In genomic region chr1:61588736-61589381, GRCh38 we compare ENCODE assay signal across 8 cellular contexts.
DNase-seq lines count a peak whose midpoint lies in the region; ATAC-seq and TF ChIP-seq lines count a peak whose summit lies in the region.

No MANE protein-coding gene starts in this region.

- CTCF ChIA-PET in activated CD4-positive, alpha-beta memory T cell treated with anti-CD3 and anti-CD28 coated beads, Interleukin-2, amount 10 ng/mL, durations not matched to agents 7 days and 5 days (lab: Charles Lee) = interaction anchor here (0.6 to 3.7 kb wide), 28 partner anchors 8 to 1247 kb away, joined by 3 to 28 read pairs (median 4); no protein-coding TSS in a partner anchor

- no peaks in the 10 kb centered on the region for H3K4me1 Mint-ChIP-seq in activated CD4-positive, alpha-beta memory T cell treated with anti-CD3 and anti-CD28 coated beads, Interleukin-2, amount 10 ng/mL, durations not matched to agents 7 days and 5 days
- no peaks in the 10 kb centered on the region for H3K4me1 Mint-ChIP-seq in nephron progenitor cell

- H3K4me1 ChIP-seq in upper lobe of right lung = no peaks in the 10 kb centered on the region

- H3K27me3 ChIP-seq in upper lobe of right lung = no peaks in the 10 kb centered on the region

- H3K9me3 Mint-ChIP-seq in activated CD4-positive, alpha-beta memory T cell treated with anti-CD3 and anti-CD28 coated beads, Interleukin-2, amount 10 ng/mL, durations not matched to agents 7 days and 5 days = no peaks in the 10 kb centered on the region
- no peaks in the 10 kb centered on the region for H3K9me3 Mint-ChIP-seq in nephron progenitor cell

- H3K27ac ChIP-seq in upper lobe of right lung = no peak overlapping the region

- intact Hi-C loops in upper lobe of right lung (cut with DNase I) = no loop called here

- H3K36me3 Mint-ChIP-seq in activated CD4-positive, alpha-beta memory T cell treated with anti-CD3 and anti-CD28 coated beads, Interleukin-2, amount 10 ng/mL, durations not matched to agents 7 days and 5 days (ENCODE audit: low read depth) = no peaks in the 10 kb centered on the region
- no peaks in the 10 kb centered on the region for H3K36me3 Mint-ChIP-seq in nephron progenitor cell (ENCODE audit: low read depth)

- ATAC-seq in GM19463 (IDR thresholded peaks at IDR 0.05; ENCODE audit: unreplicated experiment) (peak; percentile 96), HG03571 (IDR thresholded peaks at IDR 0.05; ENCODE audit: unreplicated experiment) (peak; percentile 90), upper lobe of right lung (peak; percentile 87)

- no peak overlapping the region for H3K4me3 ChIP-seq in epithelial cell of esophagus (ENCODE audit: low read length)
- H3K4me3 ChIP-seq in upper lobe of right lung = no peak overlapping the region

- H3K9me3 ChIP-seq in upper lobe of right lung = no peaks in the 10 kb centered on the region

- H3K27ac Mint-ChIP-seq in activated CD4-positive, alpha-beta memory T cell treated with anti-CD3 and anti-CD28 coated beads, Interleukin-2, amount 10 ng/mL, durations not matched to agents 7 days and 5 days = no peak overlapping the region
- no peak overlapping the region for H3K27ac Mint-ChIP-seq in nephron progenitor cell

- H3K27me3 Mint-ChIP-seq in activated CD4-positive, alpha-beta memory T cell treated with anti-CD3 and anti-CD28 coated beads, Interleukin-2, amount 10 ng/mL, durations not matched to agents 7 days and 5 days = peaks cover 8% of the 10 kb centered on the region
- H3K27me3 Mint-ChIP-seq in nephron progenitor cell (ENCODE audit: low read depth, poor library complexity) = peaks cover 18% of the 10 kb centered on the region

- H3K36me3 ChIP-seq in upper lobe of right lung = no peaks in the 10 kb centered on the region

- H3K4me3 Mint-ChIP-seq in activated CD4-positive, alpha-beta memory T cell treated with anti-CD3 and anti-CD28 coated beads, Interleukin-2, amount 10 ng/mL, durations not matched to agents 7 days and 5 days = no peak overlapping the region
- H3K4me3 Mint-ChIP-seq in nephron progenitor cell = no peak overlapping the region

- DNase-seq in CMK (ENCODE audit: low read depth) (peak; percentile 49), NCI-H774 (lab: John Stamatoyannopoulos, UW) (peak; percentile 54), epithelial cell of esophagus (ENCODE audit: low read depth) (peak; percentile 80), nephron progenitor cell (peak; percentile 74), upper lobe of right lung (no peak)
- peak; percentile 63 for DNase-seq in activated CD4-positive, alpha-beta memory T cell treated with anti-CD3 and anti-CD28 coated beads, Interleukin-2, amount 10 ng/mL, durations not matched to agents 7 days and 5 days

- TF ChIP-seq CTCF in epithelial cell of esophagus (IDR thresholded peaks at IDR 0.05; ENCODE audit: insufficient read depth, low read depth, low read length, missing control alignments) = peak; percentile 94
- peak; percentile 78 for TF ChIP-seq CTCF in nephron progenitor cell (IDR thresholded peaks at IDR 0.05)
- peak; percentile 64 for TF ChIP-seq CTCF in upper lobe of right lung (IDR thresholded peaks at IDR 0.05)

- POLR2A ChIA-PET in activated CD4-positive, alpha-beta memory T cell treated with anti-CD3 and anti-CD28 coated beads, Interleukin-2, amount 10 ng/mL, durations not matched to agents 7 days and 5 days (lab: Charles Lee) = no interaction called here
